8 cellular contexts compared by ENCODE assay signal in the genomic region with DNA sequence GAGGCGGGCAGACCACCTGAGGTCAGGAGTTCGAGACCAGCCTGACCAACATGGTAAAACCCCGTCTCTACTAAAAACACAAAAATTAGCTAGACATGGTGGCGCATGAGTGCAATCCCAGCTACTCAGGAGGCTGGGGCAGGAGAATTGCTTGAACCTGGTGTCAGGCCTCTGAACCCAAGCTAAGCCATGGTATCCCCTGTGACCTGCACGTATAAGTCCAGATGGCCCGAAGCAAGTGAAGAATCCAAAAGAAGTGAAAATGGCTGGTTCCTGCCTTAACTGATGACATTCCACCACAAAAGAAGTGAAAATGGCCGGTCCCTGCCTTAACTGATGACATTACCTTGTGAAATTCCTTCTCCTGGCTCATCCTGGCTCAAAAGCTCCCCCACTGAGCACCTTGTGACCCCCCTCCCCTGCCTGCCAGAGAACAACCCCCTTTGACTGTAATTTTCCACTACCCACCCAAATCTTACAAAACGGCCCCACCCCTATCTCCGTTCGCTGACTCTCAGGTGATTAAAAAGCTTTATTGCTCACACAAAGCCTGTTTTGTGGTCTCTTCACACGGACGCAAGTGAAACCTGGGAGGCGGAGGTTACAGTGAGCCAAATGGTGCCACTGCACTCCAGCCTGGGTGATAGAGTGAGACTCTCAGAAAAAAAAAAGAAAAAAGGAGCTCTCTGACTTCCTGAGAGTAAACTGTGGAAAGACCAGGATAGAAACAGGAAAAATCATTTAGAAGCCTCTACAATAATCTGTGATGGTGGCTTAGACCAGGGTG.
DNase-seq lines count a peak whose midpoint lies in the region; ATAC-seq and TF ChIP-seq lines count a peak whose summit lies in the region.
"Not testable (repeated sequence)": the region's sequence is repeated elsewhere in the genome, so short reads cannot be mapped to it uniquely, and the experiment has no call there.

No MANE protein-coding gene starts in this region.

- TF ChIP-seq CTCF in Loucy (conservative IDR thresholded peaks at IDR 0.05; ENCODE audit: low read length) = not testable (repeated sequence)

- H3K4ac ChIP-seq in trophoblast cell (ENCODE audit: low read depth, low read length) = not testable (repeated sequence)

- H3K9me3 Mint-ChIP-seq in activated naive CD8-positive, alpha-beta T cell (ENCODE audit: low read depth) = not testable (repeated sequence)

- not testable (repeated sequence) for H3K9me2 ChIP-seq in Loucy (replicated peaks; ENCODE audit: low read depth, low read length)

- H4K8ac ChIP-seq in trophoblast cell (ENCODE audit: low read depth, low read length) = not testable (repeated sequence)

- H3K14ac ChIP-seq in trophoblast cell (ENCODE audit: low read length) = not testable (repeated sequence)

- H3K36me3 Mint-ChIP-seq in activated naive CD8-positive, alpha-beta T cell = not testable (repeated sequence)

- not testable (repeated sequence) for H3K27ac ChIP-seq in trophoblast cell (ENCODE audit: low read depth, low read length)

- not testable (repeated sequence) for H2AFZ ChIP-seq in Loucy (ENCODE audit: low read length); trophoblast cell (ENCODE audit: insufficient read depth, low read length, poor library complexity)

- peak overlapping the region; percentile 30 for H4K91ac ChIP-seq in trophoblast cell (ENCODE audit: low read depth, low read length)

- H4K20me1 ChIP-seq in Loucy (ENCODE audit: insufficient read depth, low read length, poor library complexity, severe bottlenecking) = not testable (repeated sequence)

- H3K36me3 ChIP-seq in Loucy (ENCODE audit: insufficient read depth, low read length); trophoblast cell (ENCODE audit: control insufficient read depth in 1 of 2, insufficient read depth in 2 of 2, low read length in 2 of 2): not testable (repeated sequence)

- peak overlapping the region; percentile 56 for H3K4me3 Mint-ChIP-seq in activated naive CD8-positive, alpha-beta T cell

- not testable (repeated sequence) for H3K79me1 ChIP-seq in trophoblast cell (ENCODE audit: low read length)

- not testable (repeated sequence) for H2BK5ac ChIP-seq in trophoblast cell (ENCODE audit: low read depth, low read length, poor library complexity)

- peak overlapping the region; percentile 36 for H3K9ac ChIP-seq in Loucy (ENCODE audit: low read depth, low read length, poor library complexity, severe bottlenecking)
- not testable (repeated sequence) for H3K9ac ChIP-seq in trophoblast cell (ENCODE audit: low read length)

- H2BK12ac ChIP-seq in trophoblast cell (ENCODE audit: low read length) = not testable (repeated sequence)

- not testable (repeated sequence) for H2AK5ac ChIP-seq in trophoblast cell (ENCODE audit: low read length)

- no CpG with 5 or more reads among the region's 13 CpGs for WGBS in trophoblast cell (ENCODE audit: extremely low coverage, insufficient coverage, insufficient read length)

- not testable (repeated sequence) for H3F3A ChIP-seq in Loucy (ENCODE audit: low read depth)

- H3K4me3 ChIP-seq in Loucy (ENCODE audit: low read length, poor library complexity, severe bottlenecking) = peak overlapping the region; percentile 29
- H3K4me3 ChIP-seq in trophoblast cell (ENCODE audit: low read depth, low read length) = not testable (repeated sequence)

- H3K4me1 Mint-ChIP-seq in activated naive CD8-positive, alpha-beta T cell (ENCODE audit: low read depth) = peaks cover 20% of the 10 kb centered on the region

- not testable (repeated sequence) for H3K79me2 ChIP-seq in Loucy (ENCODE audit: insufficient read depth, low read length); trophoblast cell (ENCODE audit: control insufficient read depth, insufficient read depth, low read length, poor library complexity)

- H3K27me3 ChIP-seq in Loucy (ENCODE audit: insufficient read depth, low read length, poor library complexity, severe bottlenecking); trophoblast cell (ENCODE audit: insufficient read depth, low read length): not testable (repeated sequence)

- H3K4me2 ChIP-seq in Loucy (ENCODE audit: low read depth, low read length, poor library complexity, severe bottlenecking) = peak overlapping the region; percentile 63
- H3K4me2 ChIP-seq in trophoblast cell (ENCODE audit: low read length) = not testable (repeated sequence)

- DNase-seq in activated CD4-positive, alpha-beta T cell treated with anti-CD3 and anti-CD28 coated beads, Interleukin-2, amount 50 U/mL, for 24 hours (ENCODE audit: low read depth in 1 of 2, low spot score in 1 of 2) = peak; percentile 18 to 52
- peak; percentile 58 for DNase-seq in activated T-cell treated with anti-CD3 and anti-CD28 coated beads for 48 hours (ENCODE audit: low read depth)
- DNase-seq in trophoblast cell = not testable (repeated sequence)
- DNase-seq in stimulated activated CD4-positive, alpha-beta T cell treated with anti-CD3 and anti-CD28 coated beads, TNF-alpha, amount 100 ng/mL, for 4 hours (ENCODE audit: low read depth in 3 of 3) = peak; percentile 19 to 51 (median 27)
- peak; percentile 71 for DNase-seq in stimulated activated naive CD8-positive, alpha-beta T cell treated with anti-CD3 and anti-CD28 coated beads, Interleukin-15, Interleukin-2, amounts not matched to agents 100 U/mL and 50 U/mL, for 24 hours

- peak overlapping the region; percentile 90 for H3K27ac Mint-ChIP-seq in activated naive CD8-positive, alpha-beta T cell

- peak; percentile 36 for ATAC-seq in GM21423 (IDR thresholded peaks at IDR 0.05; ENCODE audit: unreplicated experiment)
- peak; percentile 83 for ATAC-seq in stimulated activated naive CD8-positive, alpha-beta T cell treated with anti-CD3 and anti-CD28 coated beads, Interleukin-15, Interleukin-2, amounts not matched to agents 100 U/mL and 50 U/mL, for 24 hours

- H3K27me3 Mint-ChIP-seq in activated naive CD8-positive, alpha-beta T cell = not testable (repeated sequence)

- not testable (repeated sequence) for H3K18ac ChIP-seq in trophoblast cell (ENCODE audit: low read length)

- not testable (repeated sequence) for H3K9me3 ChIP-seq in Loucy (ENCODE audit: insufficient read depth, low read depth, low read length); trophoblast cell (ENCODE audit: insufficient read depth, low read depth, low read length)

- H3K23ac ChIP-seq in trophoblast cell (ENCODE audit: low read length) = not testable (repeated sequence)

- peaks cover 34% of the 10 kb centered on the region for H3K4me1 ChIP-seq in Loucy (ENCODE audit: insufficient read depth, low read length, poor library complexity, severe bottlenecking)
- H3K4me1 ChIP-seq in trophoblast cell (ENCODE audit: control insufficient read depth in 1 of 2, insufficient read depth in 2 of 2, low read length in 2 of 2) = peaks cover 0 to 10% of the 10 kb centered on the region in 2 experiments

- H2BK120ac ChIP-seq in trophoblast cell (ENCODE audit: insufficient read depth, low read length, poor library complexity) = not testable (repeated sequence)

- H4K12ac ChIP-seq in trophoblast cell (ENCODE audit: low read depth, low read length) = not testable (repeated sequence)
